In genomic region chr11:6926208-6927029, GRCh38 we compare ENCODE assay signal across 8 cellular contexts. TPM values are rescaled to one million over a fixed set of nuclear protein-coding genes. Genes with fewer than 3 reads are reported as not detected.
DNase-seq lines count a peak whose midpoint lies in the region; ATAC-seq, FAIRE-seq and TF ChIP-seq lines count a peak whose summit lies in the region.

ZNF215 (plus strand) TSS chr11:6926426; CDS start chr11:6932273, 5,847 bp downstream.

- 1 to 3% (median 2%) methylated on average over 60 to 61 of the region's 61 CpGs for WGBS in small intestine, 3 donors

- no peaks in the 10 kb centered on the region for H3K4me1 ChIP-seq in small intestine (ENCODE audit: control insufficient read depth in 2 of 2, insufficient read depth in 1 of 2, low read depth in 1 of 2, low read length in 1 of 2)

- H3K27me3 ChIP-seq in small intestine (ENCODE audit: control insufficient read depth in 2 of 2, insufficient read depth in 2 of 2, low read length in 2 of 2), result no peaks in the 10 kb centered on the region

- DNase-seq in ELR (ENCODE audit: low read depth) (peak; percentile 95), HS-27A (ENCODE audit: low read depth) (peak; percentile 77), SK-MEL-5 (ENCODE audit: low read depth, low spot score) (peak; percentile 90), cardiac fibroblast (ENCODE audit: low read depth in 2 of 2) (peak; percentile 89 to 92), iris pigment epithelial cell (ENCODE audit: low read depth) (peak; percentile 84), small intestine (peak; percentile 86), middle frontal gyrus (ENCODE audit: extremely low spot score, low spot score) (no peak)

- in situ Hi-C loops in SK-MEL-5 (cut with HindIII; ENCODE audit: low pct_unique_long_range_greater_than_20kb, low sequenced_read_pairs), result no loop called here

- peak; percentile 61 for ATAC-seq in GM21447 (IDR thresholded peaks at IDR 0.05; ENCODE audit: unreplicated experiment)

- H3K36me3 ChIP-seq in small intestine (ENCODE audit: control insufficient read depth in 2 of 2, insufficient read depth in 2 of 2, low read length in 2 of 2), result no peaks in the 10 kb centered on the region

- H3K4me3 ChIP-seq in cardiac fibroblast (replicated peaks in 1 of 2; ENCODE audit: low read depth in 2 of 2, low read length in 2 of 2), result peak within 1 kb of the TSS; percentile 93
- peak within 1 kb of the TSS; percentile 37 to 61 for H3K4me3 ChIP-seq in small intestine (ENCODE audit: low read depth in 1 of 2, low read length in 2 of 2)

- H3K9me3 ChIP-seq in small intestine (ENCODE audit: control insufficient read depth, low read depth), result no peaks in the 10 kb centered on the region

- peak within 1 kb of the TSS; percentile 43 to 92 for H3K27ac ChIP-seq in small intestine (ENCODE audit: low read depth in 1 of 2, low read length in 1 of 2)

- no peak for FAIRE-seq in small intestine (lab: Jason Lieb, UNC)

- no peak for TF ChIP-seq CTCF in cardiac fibroblast (IDR thresholded peaks at IDR 0.05; ENCODE audit: low read depth, low read length)

RNA-seq across cellular contexts. Expression of gene ZNF215, which starts in this region (rescaled TPM):
- 5.5 and 6.1 TPM in 2 replicates for total RNA-seq in SK-MEL-5 (2014; rRNA removed; shearing (Covaris generic))
- polyA plus RNA-seq in SK-MEL-5 (2015; cell fraction: cytosol; rRNA removed), result 2.8 and 4.8 TPM in 2 replicates
- polyA plus RNA-seq in SK-MEL-5 (2015; cell fraction: nucleus; rRNA removed), result 33.8 and 34.7 TPM in 2 replicates
- polyA plus RNA-seq in small intestine, result 1 to 10 TPM in 1 of 3 donors, under 1 TPM in 2; 0.45 to 2.2 (median 0.54) TPM
